24 cellular contexts compared by ENCODE assay signal in the genomic region with DNA sequence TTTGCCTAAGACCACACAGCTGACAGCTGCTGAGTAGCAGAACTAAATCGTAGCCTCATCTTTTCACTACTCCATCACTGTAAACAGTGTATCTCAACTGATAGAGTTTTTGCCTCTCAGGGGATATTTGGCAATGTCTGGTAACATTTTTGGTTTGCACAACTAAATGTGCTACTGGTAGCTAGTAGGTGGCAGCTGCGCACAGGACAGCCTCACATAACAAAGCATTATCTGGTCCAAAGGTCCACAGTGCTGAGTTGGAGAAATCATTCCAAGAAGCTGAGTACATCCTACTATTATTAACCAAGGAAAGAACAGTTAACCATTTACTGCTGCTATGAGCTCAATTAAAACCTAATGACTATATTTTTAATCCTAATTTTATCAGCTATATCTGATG. TPM values are rescaled to one million over a fixed set of nuclear protein-coding genes. Genes with fewer than 3 reads are reported as not detected.
DNase-seq lines count a peak whose midpoint lies in the region; ATAC-seq and TF ChIP-seq lines count a peak whose summit lies in the region.
"Had no signal": no experiment of that assay in that cellular context is flagged by ENCODE, and none has a peak within 500 bp of the region (broad histone marks: within the 10 kb centered on the region; RNA-seq: fewer than 3 reads in every experiment).

No MANE protein-coding gene starts in this region.

- H3K27me3 ChIP-seq in PC-3 (ENCODE audit: low read length), result no peaks in the 10 kb centered on the region
- H3K27me3 ChIP-seq: brain microvascular endothelial cell, colonic mucosa, heart left ventricle, transverse colon had no signal

- no peak for TF ChIP-seq CTCF in PC-3 (conservative IDR thresholded peaks at IDR 0.05; ENCODE audit: low read depth, low read length)

- peak overlapping the region; percentile 75 for H3K4me3 ChIP-seq in PC-3 (ENCODE audit: low read length)
- H3K4me3 ChIP-seq in skeletal muscle cell (ENCODE audit: low read depth, low read length), result no peak overlapping the region
- H3K4me3 ChIP-seq: colonic mucosa, heart left ventricle, transverse colon had no signal

- POLR2A ChIA-PET in PC-3 (lab: Charles Lee; ENCODE audit: unreplicated experiment), result no interaction called here

- H3F3A ChIP-seq in PC-3 (ENCODE audit: low read length, unreplicated experiment), result no peaks in the 10 kb centered on the region

- H4K20me1 ChIP-seq in PC-3 (ENCODE audit: low read length), result no peaks in the 10 kb centered on the region

- intact Hi-C loops in PC-3 (cut with micrococcal nuclease) (no loop called here), head of caudate nucleus (cut with DNase I) (no loop called here)

- BruUV-seq in PC-3 (replicated peaks; lab: Mats Ljungman, UMichigan), result no TSS peak

- no peaks in the 10 kb centered on the region for H3K9me3 ChIP-seq in PC-3 (ENCODE audit: low read length)
- H3K9me3 ChIP-seq: colonic mucosa, heart left ventricle, transverse colon had no signal

- H2AFZ ChIP-seq in PC-3 (ENCODE audit: low read length), result no peak overlapping the region

- ATAC-seq in PC-3 (peak; percentile 76), GM18868 (IDR thresholded peaks at IDR 0.05; ENCODE audit: unreplicated experiment) (no peak), HG03521 (IDR thresholded peaks at IDR 0.05; ENCODE audit: unreplicated experiment) (no peak)
- ATAC-seq: left lobe of liver had no signal

- H3K9ac ChIP-seq in PC-3 (ENCODE audit: low read length), result peak overlapping the region; percentile 65
- H3K9ac ChIP-seq: KMS-11 had no signal

- H3K79me2 ChIP-seq in PC-3 (ENCODE audit: low read length), result no peaks in the 10 kb centered on the region

- DNase-seq in NCI-H1417 (lab: John Stamatoyannopoulos, UW) (peak in 2 of 3 experiments; percentile 17 to 61), NCI-H1417 treated with DMSO at 0.1 percent for 48 hours (lab: John Stamatoyannopoulos, UW) (no peak), PC-3 (no peak), iris pigment epithelial cell (ENCODE audit: low read depth) (peak; percentile 22), skeletal muscle cell (ENCODE audit: low read depth) (peak; percentile 78), head of caudate nucleus (no peak)
- DNase-seq: 8988T; activated CD4-positive, alpha-beta T cell treated with anti-CD3 and anti-CD28 coated beads, Interleukin-2, amount 10 ng/mL, durations not matched to agents 7 days and 5 days; activated naive CD4-positive, alpha-beta T cell treated with anti-CD3 and anti-CD28 coated beads for 36 hours; activated T-cell treated with anti-CD3 and anti-CD28 coated beads, Interleukin-2, amount 50 U/mL, for 48 hours; brain microvascular endothelial cell; colonic mucosa; DMS79; H7; heart left ventricle; NCI-H187; NCI-H774; stimulated activated CD4-positive, alpha-beta T cell treated with anti-CD3 and anti-CD28 coated beads, Interleukin-1b, Interleukin-23, amount 100 ng/mL, for 48 hours; transverse colon had no signal

- H3K4me2 ChIP-seq in PC-3 (ENCODE audit: low read length), result peak overlapping the region; percentile 72
- H3K4me2 ChIP-seq: KMS-11 had no signal

- H3K9me2 ChIP-seq in PC-3 (replicated peaks; ENCODE audit: low read length), result no peaks in the 10 kb centered on the region

- H3K36me3 ChIP-seq in PC-3 (ENCODE audit: low read depth, low read length), result no peaks in the 10 kb centered on the region
- H3K36me3 ChIP-seq: brain microvascular endothelial cell, colonic mucosa, heart left ventricle, transverse colon had no signal

- H3K4me1 ChIP-seq in PC-3 (ENCODE audit: insufficient read depth, low read length), result peaks cover 11% of the 10 kb centered on the region
- H3K4me1 ChIP-seq: colonic mucosa, transverse colon had no signal

- no peak overlapping the region for H3K27ac ChIP-seq in PC-3 (ENCODE audit: low read length)
- H3K27ac ChIP-seq: brain microvascular endothelial cell, colonic mucosa, heart left ventricle, KMS-11, transverse colon, VCaP had no signal

- CTCF ChIA-PET in PC-3 (lab: Charles Lee), result no interaction called here

RNA-seq across cellular contexts. Expression of a gene that starts 6.1 kb away (rescaled TPM):
- 2.2 and 2.4 TPM in 2 replicates for total RNA-seq in PC-3 (2014; rRNA removed)

Comparison
In these comparisons a context has a peak if more than half of its experiments do, and no peak if none do; other contexts are left out.
1. DNase-seq: peak in NCI-H1417 (2 of 3), iris pigment epithelial cell (single experiment) and skeletal muscle cell (single experiment); none in NCI-H1417 treated with DMSO at 0.1 percent for 48 hours (single experiment), PC-3 (single experiment) and head of caudate nucleus (0 of 42).